In the genomic region with DNA sequence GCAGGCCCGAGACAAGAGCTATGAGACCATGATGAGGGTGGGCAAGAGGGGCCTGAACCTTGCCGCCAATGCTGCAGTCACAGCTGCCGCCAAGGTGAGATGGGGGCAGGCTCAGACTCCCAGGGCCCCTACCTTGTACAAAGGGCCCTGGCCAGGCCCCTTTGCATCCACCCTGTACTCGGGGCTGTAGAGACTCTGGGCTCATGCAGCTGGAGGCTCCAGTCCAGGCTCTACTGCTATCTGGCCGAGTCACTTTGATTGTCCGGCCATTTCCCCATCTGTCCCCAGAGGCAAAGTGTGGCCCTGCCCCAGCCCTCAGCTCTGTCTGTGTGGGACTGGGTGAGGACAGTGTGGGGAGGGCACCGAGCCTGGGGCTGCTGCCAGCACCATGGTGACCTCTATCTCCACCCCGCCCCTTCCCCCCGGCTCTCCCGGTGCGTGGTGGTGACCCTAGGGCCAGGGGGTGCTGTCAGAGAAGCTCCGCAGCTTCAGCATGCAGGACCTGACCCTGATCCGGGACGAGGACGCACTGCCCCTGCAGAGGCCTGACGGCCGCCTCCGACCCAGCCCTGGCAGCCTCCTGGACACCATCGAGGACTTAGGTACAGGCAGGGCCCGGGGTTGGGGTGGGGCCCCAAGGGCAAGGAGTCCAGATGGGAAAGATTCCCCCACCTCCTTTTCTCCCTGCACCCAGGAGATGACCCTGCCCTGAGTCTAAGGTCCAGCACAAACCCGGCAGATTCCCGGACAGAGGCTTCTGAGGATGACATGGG, we compare ENCODE assay signal across 25 cellular contexts. TPM values are rescaled to one million over a fixed set of nuclear protein-coding genes. Genes with fewer than 3 reads are reported as not detected.
DNase-seq lines count a peak whose midpoint lies in the region; ATAC-seq, FAIRE-seq and TF ChIP-seq lines count a peak whose summit lies in the region.
"Had no signal": no experiment of that assay in that cellular context is flagged by ENCODE, and none has a peak within 500 bp of the region (broad histone marks: within the 10 kb centered on the region; RNA-seq: fewer than 3 reads in every experiment).

No MANE protein-coding gene starts in this region.

- CTCF ChIA-PET in K562 (lab: Yijun Ruan, JAX; ENCODE audit: low intra/inter-chr PET ratio), result interaction anchor here (0.6 kb wide), 1 partner anchor 81 kb away, joined by 3 read pairs; no protein-coding TSS in a partner anchor

- no peaks in the 10 kb centered on the region for H3F3A ChIP-seq in neural progenitor cell (ENCODE audit: low read depth)

- H3K36me3 ChIP-seq in K562 (ENCODE audit: control insufficient read depth, insufficient read depth, low read length) (no peaks in the 10 kb centered on the region), neural progenitor cell (no peaks in the 10 kb centered on the region), transverse colon (no peaks in the 10 kb centered on the region)
- H3K36me3 ChIP-seq: BLaER1, MG63 had no signal

- intact Hi-C loops in natural killer cell (cut with micrococcal nuclease) (no loop called here), K562 (cut with micrococcal nuclease) (no loop called here), transverse colon (cut with DNase I; ENCODE audit: low total_unique reads) (no loop called here)

- no peak for ATAC-seq in natural killer cell treated with Interleukin-12 subunit alpha and Interleukin-12 subunit beta and Interleukin-15 and Interleukin-18, amount 100 ng/mL, for 72 hours
- no peak for ATAC-seq in natural killer cell
- peak; percentile 34 for ATAC-seq in K562
- peak; percentile 5 for ATAC-seq in stimulated activated memory B cell treated with anti-CD40 and anti-IgM and Interleukin-4, amounts not matched to agents 10 μg/mL and 1 μg/mL and 100 μg/mL, for 72 hours
- no peak for ATAC-seq in HG03354 (IDR thresholded peaks at IDR 0.05; ENCODE audit: poor library complexity, severe bottlenecking, unreplicated experiment)
- ATAC-seq: GM23338, HCT116 had no signal

- no peak for TF ChIP-seq RAD21 in K562 (CRISPR knock-in tag; conservative IDR thresholded peaks at IDR 0.05 in 1 of 2, IDR thresholded peaks at IDR 0.05 in 1 of 2)

- in situ Hi-C loops in K562 (cut with MboI), result no loop called here
- in situ Hi-C loops in transverse colon (cut with MboI; ENCODE audit: low pct_ligation_motif_present in 1 of 4, low pct_unique_long_range_greater_than_20kb in 1 of 4, low sequenced_read_pairs in 3 of 4), result loop anchor here in 2 of 4 donors (5.0 kb wide), 1 partner anchor 57 kb away; no protein-coding TSS in a partner anchor

- no peak overlapping the region for H3K27ac Mint-ChIP-seq in natural killer cell treated with Interleukin-12 subunit alpha and Interleukin-12 subunit beta and Interleukin-15 and Interleukin-18, amount 100 ng/mL, for 72 hours
- H3K27ac Mint-ChIP-seq in natural killer cell (no peak overlapping the region), neural progenitor cell (peak overlapping the region; percentile 8)
- no peak overlapping the region for H3K27ac Mint-ChIP-seq in stimulated activated memory B cell treated with anti-CD40 and anti-IgM and Interleukin-4, amounts not matched to agents 10 μg/mL and 1 μg/mL and 100 μg/mL, for 72 hours
- H3K27ac Mint-ChIP-seq: CD4-positive, CD25-positive, alpha-beta regulatory T cell; GM23338 had no signal

- no peaks in the 10 kb centered on the region for H3K9me1 ChIP-seq in K562 (ENCODE audit: control insufficient read depth, insufficient read depth, low read length)

- H3K4me2 ChIP-seq in K562 (ENCODE audit: insufficient read depth, low read length), result no peak overlapping the region
- no peak overlapping the region for H3K4me2 ChIP-seq in neural progenitor cell
- H3K4me2 ChIP-seq: BLaER1, GM23338, SK-N-SH had no signal

- H2AFZ ChIP-seq in K562 (ENCODE audit: low read depth, low read length) (no peak overlapping the region), neural progenitor cell (replicated peaks) (no peak overlapping the region)
- H2AFZ ChIP-seq: GM23338 had no signal

- no peak for TF ChIP-seq CTCF in natural killer cell (IDR thresholded peaks at IDR 0.05)
- no peak for TF ChIP-seq CTCF in K562 (IDR thresholded peaks at IDR 0.05 in 2 of 3, conservative IDR thresholded peaks at IDR 0.05 in 1 of 3; ENCODE audit: insufficient read depth in 2 of 3, low read depth in 1 of 3, low read length in 3 of 3)
- no peak for TF ChIP-seq CTCF in neural progenitor cell (IDR thresholded peaks at IDR 0.05)
- TF ChIP-seq CTCF in transverse colon (IDR thresholded peaks at IDR 0.05), result no peak

- no peaks in the 10 kb centered on the region for H3K9me3 Mint-ChIP-seq in natural killer cell treated with Interleukin-12 subunit alpha and Interleukin-12 subunit beta and Interleukin-15 and Interleukin-18, amount 100 ng/mL, for 72 hours
- no peaks in the 10 kb centered on the region for H3K9me3 Mint-ChIP-seq in natural killer cell
- no peaks in the 10 kb centered on the region for H3K9me3 Mint-ChIP-seq in neural progenitor cell
- H3K9me3 Mint-ChIP-seq in stimulated activated memory B cell treated with anti-CD40 and anti-IgM and Interleukin-4, amounts not matched to agents 10 μg/mL and 1 μg/mL and 100 μg/mL, for 72 hours, result no peaks in the 10 kb centered on the region
- H3K9me3 Mint-ChIP-seq: GM23338 had no signal

- POLR2A ChIA-PET in K562 (lab: Yijun Ruan, JAX), result interaction anchor here (0.5 to 2.0 kb wide), 4 partner anchors 20 to 100 kb away, joined by 3 to 6 read pairs (median 3); a partner anchor contains a TSS

- no peak overlapping the region for H3K4me3 Mint-ChIP-seq in natural killer cell treated with Interleukin-12 subunit alpha and Interleukin-12 subunit beta and Interleukin-15 and Interleukin-18, amount 100 ng/mL, for 72 hours
- no peak overlapping the region for H3K4me3 Mint-ChIP-seq in natural killer cell
- H3K4me3 Mint-ChIP-seq in neural progenitor cell, result no peak overlapping the region
- H3K4me3 Mint-ChIP-seq in stimulated activated memory B cell treated with anti-CD40 and anti-IgM and Interleukin-4, amounts not matched to agents 10 μg/mL and 1 μg/mL and 100 μg/mL, for 72 hours, result no peak overlapping the region
- H3K4me3 Mint-ChIP-seq: GM23338 had no signal

- H3K9ac ChIP-seq in K562 (ENCODE audit: insufficient read depth in 1 of 2, low read depth in 2 of 2, low read length in 2 of 2) (peak overlapping the region in 1 of 2 experiments; percentile 78; a peak in 2 of 4 replicates), neural progenitor cell (no peak overlapping the region)
- H3K9ac ChIP-seq: BLaER1, SK-N-SH had no signal

- no TSS peak for BruUV-seq in K562 (replicated peaks; lab: Mats Ljungman, UMichigan)

- 56% methylated on average over 18 of the region's 22 CpGs for WGBS in K562 (ENCODE audit: insufficient coverage, low coverage, missing lambda C conversion rate)
- 82% methylated on average over 18 of the region's 22 CpGs; no CpG with 5 or more reads in 1 of the 2 donors for WGBS in transverse colon (ENCODE audit: low coverage in 1 of 2), 2 donors

- no peak for FAIRE-seq in K562 (lab: Jason Lieb, UNC)
- FAIRE-seq: G401.6, HTR-8/SVneo had no signal

- H3K9me3 ChIP-seq in K562 (replicated peaks; ENCODE audit: control insufficient read depth, insufficient read depth, low read depth, low read length) (no peaks in the 10 kb centered on the region), neural progenitor cell (ENCODE audit: low read depth) (no peaks in the 10 kb centered on the region), transverse colon (no peaks in the 10 kb centered on the region)
- H3K9me3 ChIP-seq: BLaER1, MG63, SK-N-SH had no signal

- peaks cover 2 to 4% of the 10 kb centered on the region in 2 donors for H3K4me1 Mint-ChIP-seq in natural killer cell treated with Interleukin-12 subunit alpha and Interleukin-12 subunit beta and Interleukin-15 and Interleukin-18, amount 100 ng/mL, for 72 hours (ENCODE audit: low read depth in 2 of 2)
- H3K4me1 Mint-ChIP-seq in natural killer cell (peaks cover 1 to 11% of the 10 kb centered on the region in 2 donors), neural progenitor cell (peaks cover 31% of the 10 kb centered on the region)
- peaks cover 4% of the 10 kb centered on the region for H3K4me1 Mint-ChIP-seq in stimulated activated memory B cell treated with anti-CD40 and anti-IgM and Interleukin-4, amounts not matched to agents 10 μg/mL and 1 μg/mL and 100 μg/mL, for 72 hours

- H3K4me3 ChIP-seq in K562, result no peak overlapping the region
- H3K4me3 ChIP-seq in neural progenitor cell, result no peak overlapping the region
- no peak overlapping the region for H3K4me3 ChIP-seq in transverse colon
- H3K4me3 ChIP-seq: BLaER1, GM23338, MG63 had no signal

- TF ChIP-seq POLR2A in K562 (conservative IDR thresholded peaks at IDR 0.05), result no peak
- TF ChIP-seq POLR2A in transverse colon (IDR thresholded peaks at IDR 0.05), result no peak

- no peaks in the 10 kb centered on the region for H3K27me3 ChIP-seq in K562 (ENCODE audit: control insufficient read depth in 2 of 2, insufficient read depth in 2 of 2, low read length in 2 of 2)
- H3K27me3 ChIP-seq in neural progenitor cell, result no peaks in the 10 kb centered on the region
- H3K27me3 ChIP-seq in transverse colon, result peaks cover 4% of the 10 kb centered on the region
- H3K27me3 ChIP-seq: BLaER1, MG63 had no signal

- peaks cover 9 to 35% of the 10 kb centered on the region in 2 experiments; a peak in 4 of 5 replicates for H3K4me1 ChIP-seq in K562 (replicated peaks in 1 of 2; ENCODE audit: control insufficient read depth in 2 of 2, insufficient read depth in 2 of 2, low read length in 2 of 2)
- peaks cover 24% of the 10 kb centered on the region for H3K4me1 ChIP-seq in neural progenitor cell
- peaks cover 0 to 7% (median 6%) of the 10 kb centered on the region in 4 donors for H3K4me1 ChIP-seq in transverse colon

- no peaks in the 10 kb centered on the region for H3K79me2 ChIP-seq in K562 (ENCODE audit: control insufficient read depth, insufficient read depth, low read length)
- H3K79me2 ChIP-seq in neural progenitor cell (ENCODE audit: low read depth), result peaks cover 9% of the 10 kb centered on the region

- H4K20me1 ChIP-seq in K562 (replicated peaks; ENCODE audit: control insufficient read depth, insufficient read depth, low read length) (0 out of 2 replicates have a peak, but pooled peaks cover 4% of the 10 kb centered on the region), neural progenitor cell (ENCODE audit: low read depth) (peaks cover 7% of the 10 kb centered on the region)
- H4K20me1 ChIP-seq: BLaER1 had no signal

- H3K36me3 Mint-ChIP-seq in natural killer cell treated with Interleukin-12 subunit alpha and Interleukin-12 subunit beta and Interleukin-15 and Interleukin-18, amount 100 ng/mL, for 72 hours, result no peaks in the 10 kb centered on the region
- H3K36me3 Mint-ChIP-seq in natural killer cell, result no peaks in the 10 kb centered on the region
- peaks cover 10% of the 10 kb centered on the region for H3K36me3 Mint-ChIP-seq in neural progenitor cell
- H3K36me3 Mint-ChIP-seq in stimulated activated memory B cell treated with anti-CD40 and anti-IgM and Interleukin-4, amounts not matched to agents 10 μg/mL and 1 μg/mL and 100 μg/mL, for 72 hours, result no peaks in the 10 kb centered on the region
- H3K36me3 Mint-ChIP-seq: CD4-positive, CD25-positive, alpha-beta regulatory T cell had no signal

- TF ChIP-seq EP300 in K562 (IDR thresholded peaks at IDR 0.05; ENCODE audit: low read length) (no peak), transverse colon (IDR thresholded peaks at IDR 0.05; ENCODE audit: low read depth) (no peak)

- H3K27me3 Mint-ChIP-seq in natural killer cell treated with Interleukin-12 subunit alpha and Interleukin-12 subunit beta and Interleukin-15 and Interleukin-18, amount 100 ng/mL, for 72 hours, result no peaks in the 10 kb centered on the region
- H3K27me3 Mint-ChIP-seq in natural killer cell (ENCODE audit: low read depth in 2 of 2) (peaks cover 0 to 9% of the 10 kb centered on the region in 2 donors), neural progenitor cell (ENCODE audit: insufficient read depth, low read depth) (peaks cover 9% of the 10 kb centered on the region)
- no peaks in the 10 kb centered on the region for H3K27me3 Mint-ChIP-seq in stimulated activated memory B cell treated with anti-CD40 and anti-IgM and Interleukin-4, amounts not matched to agents 10 μg/mL and 1 μg/mL and 100 μg/mL, for 72 hours
- H3K27me3 Mint-ChIP-seq: CD4-positive, CD25-positive, alpha-beta regulatory T cell had no signal

- peak; percentile 56 for DNase-seq in natural killer cell treated with Interleukin-12 subunit alpha and Interleukin-12 subunit beta and Interleukin-15 and Interleukin-18, amount 100 ng/mL, for 72 hours (ENCODE audit: low spot score)
- DNase-seq in natural killer cell (no peak), K562 (ENCODE audit: extremely low read depth in 1 of 4, low spot score in 3 of 4) (no peak), neural progenitor cell (ENCODE audit: low spot score) (no peak), DMS 273 treated with DMSO at 0.1 percent for 48 hours (lab: John Stamatoyannopoulos, UW) (no peak), transverse colon (no peak)
- DNase-seq: CD4-positive, CD25-positive, alpha-beta regulatory T cell; KG1; MG63; NCI-H1417; NCI-H1694 treated with DMSO at 0.1 percent for 48 hours; NCI-H2081; NCI-H2171; NCI-H226; NCI-H510A; NCI-H69; SK-N-SH; SW 1271 had no signal

- H3K27ac ChIP-seq in K562 (ENCODE audit: extremely low read depth, low read depth, low read length) (no peak overlapping the region), neural progenitor cell (no peak overlapping the region), transverse colon (no peak overlapping the region)
- H3K27ac ChIP-seq: BLaER1 had no signal

RNA-seq across cellular contexts. Expression of a gene that starts 6.1 kb away (rescaled TPM):
- under 1 TPM in 1 of 2 donors, not detected in 1; 0.75 TPM for total RNA-seq in natural killer cell treated with Interleukin-12 subunit alpha and Interleukin-12 subunit beta and Interleukin-15 and Interleukin-18, amount 100 ng/mL, for 72 hours
- total RNA-seq in natural killer cell, result under 1 TPM; 0.28 to 0.79 (median 0.66) TPM
- total RNA-seq in K562 (2011; cell fraction: chromatin; rRNA removed; ENCODE audit: low replicate concordance), result 0.30 and 2.6 TPM in 2 replicates
- total RNA-seq in K562 (2011; cell fraction: nucleolus; rRNA removed), result 0.67 and 0.92 TPM in 2 replicates
- total RNA-seq in K562 (2011; cell fraction: nucleoplasm; rRNA removed), result 0.76 and 1.8 TPM in 2 replicates
- total RNA-seq in K562 (2014; rRNA removed), result 0.09 and 0.49 TPM in 2 replicates
- total RNA-seq in K562 (2014; rRNA removed; fragmentation: Illumina TruSeq; extraction: Trizol), result 0.11 TPM in 1 of 2 replicates, not detected in the other
- total RNA-seq in K562 (2015; rRNA removed; fragmentation: Illumina TruSeq; extraction: Trizol), result 0.26 and 0.29 TPM in 2 replicates
- total RNA-seq in K562 (2021), result 0.44 and 0.63 TPM in 2 replicates
- 0.69 and 1.1 TPM in 2 replicates for polyA plus RNA-seq in K562 (2011; rRNA removed)
- 1.3 and 1.6 TPM in 2 replicates for polyA plus RNA-seq in K562 (2011; cell fraction: cytosol; rRNA removed)
- polyA plus RNA-seq in K562 (2011; cell fraction: nucleus; rRNA removed), result 2.2 and 3.1 TPM in 2 replicates
- polyA plus RNA-seq in K562 (2012), result 0.42 TPM in 2 replicates
- polyA plus RNA-seq in K562 (2014; fragmentation: Illumina TruSeq; extraction: Trizol), result 0.13 and 0.54 TPM in 2 replicates
- polyA plus RNA-seq in K562 (2014; fragmentation: Nextera tagmentation; extraction: Ambion mirVana), result under 1 TPM in 1 of 2 experiments, not detected in 1; 0.03 TPM
- 0.05 and 0.32 TPM in 2 replicates for polyA plus RNA-seq in K562 (2014; rRNA removed)
- polyA minus RNA-seq in K562 (2011; rRNA and poly(A)+ RNA removed), result 0.99 and 2.2 TPM in 2 replicates
- 0.95 TPM in 1 of 2 replicates, not detected in the other for polyA minus RNA-seq in K562 (2011; cell fraction: cytosol; rRNA and poly(A)+ RNA removed)
- 0.11 and 0.67 TPM in 2 replicates for polyA minus RNA-seq in K562 (2011; cell fraction: nucleus; rRNA and poly(A)+ RNA removed)
- total RNA-seq in neural progenitor cell (ENCODE audit: low replicate concordance), result 17.4 and 56.3 TPM in 2 replicates
- 1 to 10 TPM; 2.9 to 6.4 (median 4.8) TPM for total RNA-seq in transverse colon
- total RNA-seq: CD4-positive, CD25-positive, alpha-beta regulatory T cell had no signal

RNA-seq across cellular contexts. Expression of a gene that starts 20.3 kb away (rescaled TPM):
- total RNA-seq in natural killer cell treated with Interleukin-12 subunit alpha and Interleukin-12 subunit beta and Interleukin-15 and Interleukin-18, amount 100 ng/mL, for 72 hours, result 10 to 100 TPM in 1 of 2 donors, 1 to 10 TPM in 1; 8.5 to 11.2 TPM
- 100 to 1,000 TPM in 1 of 3 donors, 10 to 100 TPM in 2; 52.1 to 137 (median 84.8) TPM for total RNA-seq in natural killer cell
- 105 and 112 TPM in 2 replicates for total RNA-seq in K562 (2011; cell fraction: chromatin; rRNA removed; ENCODE audit: low replicate concordance)
- 51.7 and 57.5 TPM in 2 replicates for total RNA-seq in K562 (2011; cell fraction: nucleolus; rRNA removed)
- total RNA-seq in K562 (2011; cell fraction: nucleoplasm; rRNA removed), result 70.1 and 77.6 TPM in 2 replicates
- total RNA-seq in K562 (2014; rRNA removed), result 10.1 and 32.7 TPM in 2 replicates
- total RNA-seq in K562 (2014; rRNA removed; fragmentation: Illumina TruSeq; extraction: Trizol), result 12.0 and 19.7 TPM in 2 replicates
- 1.3 and 1.7 TPM in 2 replicates for total RNA-seq in K562 (2015; rRNA removed; fragmentation: Illumina TruSeq; extraction: Trizol)
- total RNA-seq in K562 (2021), result 77.0 and 135 TPM in 2 replicates
- 9.0 and 12.2 TPM in 2 replicates for polyA plus RNA-seq in K562 (2011; rRNA removed)
- polyA plus RNA-seq in K562 (2011; cell fraction: cytosol; rRNA removed), result 10.0 and 22.8 TPM in 2 replicates
- 25.0 and 99.0 TPM in 2 replicates for polyA plus RNA-seq in K562 (2011; cell fraction: nucleus; rRNA removed)
- 195 and 197 TPM in 2 replicates for polyA plus RNA-seq in K562 (2012)
- polyA plus RNA-seq in K562 (2014; fragmentation: Illumina TruSeq; extraction: Trizol), result 78.6 and 132 TPM in 2 replicates
- 10 to 100 TPM; 21.5 to 43.6 TPM for polyA plus RNA-seq in K562 (2014; fragmentation: Nextera tagmentation; extraction: Ambion mirVana)
- polyA plus RNA-seq in K562 (2014; rRNA removed), result 54.7 and 102 TPM in 2 replicates
- 8.4 and 15.0 TPM in 2 replicates for polyA minus RNA-seq in K562 (2011; rRNA and poly(A)+ RNA removed)
- 36.2 and 53.5 TPM in 2 replicates for polyA minus RNA-seq in K562 (2011; cell fraction: cytosol; rRNA and poly(A)+ RNA removed)
- 13.7 and 30.8 TPM in 2 replicates for polyA minus RNA-seq in K562 (2011; cell fraction: nucleus; rRNA and poly(A)+ RNA removed)
- total RNA-seq in neural progenitor cell (ENCODE audit: low replicate concordance), result 25.1 and 31.3 TPM in 2 replicates
- total RNA-seq in transverse colon, result 10 to 100 TPM; 56.0 to 69.9 (median 65.0) TPM

Comparison
In these comparisons a context has a peak if more than half of its experiments do, and no peak if none do; other contexts are left out.
1. ATAC-seq: peak in K562 (single experiment) and stimulated activated memory B cell treated with anti-CD40 and anti-IgM and Interleukin-4, amounts not matched to agents 10 μg/mL and 1 μg/mL and 100 μg/mL, for 72 hours (single experiment); none in natural killer cell treated with Interleukin-12 subunit alpha and Interleukin-12 subunit beta and Interleukin-15 and Interleukin-18, amount 100 ng/mL, for 72 hours (0 of 2), natural killer cell (0 of 3) and HG03354 (single experiment).